15 cellular contexts compared by ENCODE assay signal in the genomic region with DNA sequence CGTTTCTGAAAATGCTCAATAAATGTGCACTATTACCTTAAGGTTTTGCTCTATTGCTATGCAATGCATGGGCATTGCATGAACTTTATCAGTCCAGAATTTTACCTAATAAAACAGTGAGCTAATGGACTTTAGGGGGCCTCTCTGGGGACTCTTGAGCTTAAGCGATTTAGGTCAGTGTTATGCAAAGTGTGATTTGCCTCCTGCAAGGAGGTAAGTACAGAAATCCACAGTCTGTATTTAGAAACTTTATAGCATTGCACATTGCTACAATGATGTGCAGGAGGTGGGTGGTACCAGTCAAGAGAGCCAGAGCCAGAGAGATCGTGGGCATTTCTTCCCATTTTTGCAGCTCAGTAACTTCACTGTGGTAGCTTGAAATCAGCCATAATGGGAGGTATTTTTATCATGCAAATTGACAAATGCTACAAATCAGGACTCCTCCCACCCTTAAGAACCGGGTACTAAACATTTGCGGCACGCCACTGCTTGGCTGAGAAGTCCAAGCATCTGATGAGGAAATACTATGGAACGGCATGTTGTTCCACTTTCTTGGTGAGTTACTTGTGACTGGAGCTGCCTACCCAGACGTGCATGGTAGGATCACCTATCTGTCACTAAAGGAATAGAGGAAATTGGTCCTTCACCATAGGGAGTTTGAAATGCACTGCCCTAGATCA.
DNase-seq lines count a peak whose midpoint lies in the region; ATAC-seq and TF ChIP-seq lines count a peak whose summit lies in the region.
"Had no signal": no experiment of that assay in that cellular context is flagged by ENCODE, and none has a peak within 500 bp of the region (broad histone marks: within the 10 kb centered on the region; RNA-seq: fewer than 3 reads in every experiment).

No MANE protein-coding gene starts in this region.

- 85 to 88% (median 85%) methylated on average over 5 to 8 of the region's 8 CpGs for WGBS in adrenal gland, 4 donors
- WGBS in mesodermal cell (ENCODE audit: insufficient coverage in 2 of 2), 2 experiments, result 70 to 100% methylated on average over 2 to 3 of the region's 8 CpGs
- 70 to 77% methylated on average over 8 of the region's 8 CpGs for WGBS in testis, 2 donors

- H3K36me3 ChIP-seq in HEK293 (ENCODE audit: control insufficient read depth in 2 of 2, insufficient read depth in 1 of 2, low read length in 2 of 2) (no peaks in the 10 kb centered on the region), adrenal gland (replicated peaks in 1 of 2) (no peaks in the 10 kb centered on the region), mesodermal cell (ENCODE audit: control insufficient read depth, insufficient read depth, low read length) (no peaks in the 10 kb centered on the region), testis (ENCODE audit: low read depth, missing control alignments) (no peaks in the 10 kb centered on the region)

- CTCF ChIA-PET in HEK293 (lab: Yijun Ruan, JAX), result interaction anchor here (0.8 to 1.6 kb wide), 5 partner anchors 8 to 271 kb away, joined by 3 to 5 read pairs (median 4); no protein-coding TSS in a partner anchor

- no peak for TF ChIP-seq CTCF in HEK293 (tag by site-specific recombination; IDR thresholded peaks at IDR 0.05)
- TF ChIP-seq CTCF in adrenal gland (IDR thresholded peaks at IDR 0.05), result no peak
- TF ChIP-seq CTCF in testis (IDR thresholded peaks at IDR 0.05), result no peak
- no peak for TF ChIP-seq CTCF in omental fat pad (IDR thresholded peaks at IDR 0.05)

- no peak for TF ChIP-seq POLR2A in adrenal gland (IDR thresholded peaks at IDR 0.05)
- TF ChIP-seq POLR2A in testis (IDR thresholded peaks at IDR 0.05), result no peak

- no peak overlapping the region for H3K4me3 ChIP-seq in HEK293 (ENCODE audit: low read depth, low read length)
- no peak overlapping the region for H3K4me3 ChIP-seq in adrenal gland
- no peak overlapping the region for H3K4me3 ChIP-seq in mesodermal cell (ENCODE audit: extremely low read depth, insufficient read depth, low read length, poor library complexity, severe bottlenecking)
- no peak overlapping the region for H3K4me3 ChIP-seq in testis

- H3K4me1 ChIP-seq in HEK293 (ENCODE audit: control insufficient read depth, insufficient read depth, low read length) (no peaks in the 10 kb centered on the region), adrenal gland (replicated peaks in 1 of 2) (peaks cover 0 to 15% of the 10 kb centered on the region in 2 donors), mesodermal cell (ENCODE audit: control insufficient read depth, insufficient read depth, low read length, poor library complexity, severe bottlenecking) (peaks cover 17% of the 10 kb centered on the region), testis (peaks cover 3% of the 10 kb centered on the region)

- H3K27ac ChIP-seq in HEK293 (ENCODE audit: extremely low read depth, low read depth, low read length) (no peak overlapping the region), adrenal gland (peak overlapping the region in 3 of 5 donors; percentile 48 to 83 (median 69)), mesodermal cell (ENCODE audit: low read depth, low read length, severe bottlenecking) (peak overlapping the region; percentile 82), testis (peak overlapping the region; percentile 51 to 55)

- DNase-seq in adrenal gland (no peak), testis (peak; percentile 31), omental fat pad (ENCODE audit: low spot score) (no peak), DMS 273 (lab: John Stamatoyannopoulos, UW; ENCODE audit: unreplicated experiment) (no peak), activated gamma-delta T cell (lab: John Stamatoyannopoulos, UW) (no peak)
- DNase-seq: ACHN, AML-193, IMR-90, NCI-H1105 treated with DMSO at 0.1 percent for 48 hours, NCI-H1694 treated with DMSO at 0.1 percent for 48 hours, NCI-H2107, NCI-H446, NCI-H748 treated with DMSO at 0.1 percent for 48 hours had no signal

- intact Hi-C loops in adrenal gland (cut with DNase I) (no loop called here), testis (cut with DNase I; ENCODE audit: low total_unique reads) (no loop called here)

- no peaks in the 10 kb centered on the region for H3K9me3 ChIP-seq in HEK293 (ENCODE audit: control insufficient read depth, insufficient read depth, low read depth, low read length)
- no peaks in the 10 kb centered on the region for H3K9me3 ChIP-seq in adrenal gland (replicated peaks in 1 of 3)
- H3K9me3 ChIP-seq in mesodermal cell (ENCODE audit: control insufficient read depth, low read length), result no peaks in the 10 kb centered on the region
- H3K9me3 ChIP-seq in testis, result no peaks in the 10 kb centered on the region

- ATAC-seq in omental fat pad (ENCODE audit: low FRiP score), result no peak

- POLR2A ChIA-PET in HEK293 (lab: Yijun Ruan, JAX), result no interaction called here

- H3K27me3 ChIP-seq in adrenal gland (no peaks in the 10 kb centered on the region), testis (no peaks in the 10 kb centered on the region)

TF ChIP-seq in HEK293, 187 proteins besides CTCF, POLR2A, EP300 and RAD21:
- TF ChIP-seq GLIS1 (tag by site-specific recombination; IDR thresholded peaks at IDR 0.05) (peak; percentile 67), KLF7 (tag by site-specific recombination; IDR thresholded peaks at IDR 0.05; ENCODE audit: borderline replicate concordance) (no peak)
